In genomic region chr11:69702769-69703510, GRCh38 we compare ENCODE assay signal across 16 cellular contexts. TPM values are rescaled to one million over a fixed set of nuclear protein-coding genes. Genes with fewer than 3 reads are reported as not detected.
DNase-seq lines count a peak whose midpoint lies in the region; ATAC-seq lines count a peak whose summit lies in the region.
"Had no signal": no experiment of that assay in that cellular context is flagged by ENCODE, and none has a peak within 500 bp of the region (broad histone marks: within the 10 kb centered on the region; RNA-seq: fewer than 3 reads in every experiment).

No MANE protein-coding gene starts in this region.

- DNase-seq in GM03348 (ENCODE audit: low spot score) (peak; percentile 7), NT2/D1 (ENCODE audit: low read depth, low spot score) (no peak), posterior vena cava (ENCODE audit: low spot score) (peak; percentile 56), OCI-M1 (lab: John Stamatoyannopoulos, UW) (no peak)
- DNase-seq: activated CD8-positive, alpha-beta T cell treated with anti-CD3 and anti-CD28 coated beads for 36 hours; adrenal gland; central memory CD4-positive, alpha-beta T cell; natural killer cell; NCI-H2081 treated with DMSO at 0.1 percent for 48 hours; stimulated activated CD4-positive, alpha-beta T cell treated with anti-CD3 and anti-CD28 coated beads, Interleukin-1b, Interleukin-23, amount 100 ng/mL, for 48 hours had no signal

- H3K36me3 ChIP-seq in NT2/D1 (ENCODE audit: insufficient read depth, insufficient read length, low read length) (peaks cover 7% of the 10 kb centered on the region), iPS-15b (ENCODE audit: control insufficient read depth, insufficient read depth, low read length) (peaks cover 4% of the 10 kb centered on the region)
- H3K36me3 ChIP-seq: adrenal gland, right atrium auricular region had no signal

- intact Hi-C loops in posterior vena cava (cut with DNase I): no loop called here

- H3K9ac ChIP-seq in NT2/D1 (ENCODE audit: insufficient read length, low read depth) (peak overlapping the region; percentile 64), iPS-15b (ENCODE audit: low read depth, low read length) (peak overlapping the region; percentile 12)
- H3K9ac ChIP-seq: SK-N-SH had no signal

- H3K4me1 ChIP-seq in NT2/D1 (ENCODE audit: insufficient read depth, insufficient read length) (peaks cover 10% of the 10 kb centered on the region), iPS-15b (ENCODE audit: control insufficient read depth, insufficient read depth, low read length) (peaks cover 17% of the 10 kb centered on the region)

- H3K27me3 ChIP-seq in NT2/D1 (ENCODE audit: insufficient read depth, insufficient read length) (peaks cover 26% of the 10 kb centered on the region), iPS-15b (ENCODE audit: control insufficient read depth, insufficient read depth, low read length) (peaks cover 28% of the 10 kb centered on the region)

- H3K4me3 ChIP-seq in NT2/D1 (ENCODE audit: insufficient read length, low read depth) (peak overlapping the region; percentile 39), iPS-15b (ENCODE audit: low read depth, low read length) (peak overlapping the region; percentile 71)
- H3K4me3 ChIP-seq: adrenal gland had no signal

- H3K9me3 ChIP-seq in NT2/D1 (ENCODE audit: insufficient read depth, low read length) (no peaks in the 10 kb centered on the region), iPS-15b (ENCODE audit: control insufficient read depth, insufficient read depth, low read length) (no peaks in the 10 kb centered on the region)
- H3K9me3 ChIP-seq: adrenal gland, right atrium auricular region, SK-N-SH had no signal

- ATAC-seq in GM19351 (IDR thresholded peaks at IDR 0.05; ENCODE audit: unreplicated experiment) (no peak), HG02588 (IDR thresholded peaks at IDR 0.05; ENCODE audit: unreplicated experiment) (no peak)
- ATAC-seq: activated CD8-positive, alpha-beta T cell treated with anti-CD3 and anti-CD28 coated beads for 36 hours; natural killer cell had no signal

RNA-seq across cellular contexts. Expression of gene FGF19, which starts 0.9 kb away (rescaled TPM):
- total RNA-seq in posterior vena cava: not detected
- total RNA-seq: activated CD8-positive, alpha-beta T cell treated with anti-CD3 and anti-CD28 coated beads for 36 hours; adrenal gland; lower leg skin; natural killer cell; right atrium auricular region had no signal

RNA-seq across cellular contexts. Expression of gene LTO1, which starts 27.8 kb away (rescaled TPM):
- 10 to 100 TPM; 17.2 to 18.5 TPM for total RNA-seq in posterior vena cava

Comparison
In these comparisons a context has a peak if more than half of its experiments do, and no peak if none do; other contexts are left out.
1. DNase-seq: peak in GM03348 (single experiment) and posterior vena cava (single experiment); none in NT2/D1 (single experiment) and OCI-M1 (single experiment).